28 cellular contexts compared by ENCODE assay signal in the genomic region with DNA sequence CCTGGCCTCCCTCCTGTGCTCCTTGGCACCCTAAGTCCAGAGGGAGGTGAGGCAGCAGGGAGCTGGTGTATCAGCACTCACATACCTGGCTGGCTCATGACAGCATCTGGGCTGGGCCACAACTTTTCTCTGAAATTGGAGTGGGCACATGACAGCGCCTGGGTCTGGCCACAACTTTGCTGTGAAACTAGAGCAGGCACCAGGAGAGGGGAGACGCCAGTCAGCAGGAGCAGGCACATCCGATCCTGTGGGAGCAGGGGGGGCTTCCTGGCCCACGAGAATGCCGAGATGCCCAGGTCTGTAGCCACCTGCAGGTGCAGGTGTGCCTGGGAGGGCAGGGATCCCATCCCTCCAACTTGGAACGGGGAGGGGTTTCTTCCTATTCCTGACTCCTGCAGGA.
"Had no signal": no experiment of that assay in that cellular context is flagged by ENCODE, and none has a peak within 500 bp of the region (broad histone marks: within the 10 kb centered on the region; RNA-seq: fewer than 3 reads in every experiment).

No MANE protein-coding gene starts in this region.

- H3K36me3 ChIP-seq: adrenal gland, ascending aorta, esophagus squamous epithelium, gastrocnemius medialis, pancreas, right atrium auricular region, spleen, thoracic aorta, vagina had no signal

- ATAC-seq: gastrocnemius medialis, left ventricle myocardium superior, pancreas, psoas muscle had no signal

- H3K27me3 ChIP-seq: adrenal gland, ascending aorta, esophagus squamous epithelium, gastrocnemius medialis, pancreas, right atrium auricular region, spleen, vagina had no signal

- H3K4me3 ChIP-seq: adrenal gland, ascending aorta, coronary artery, esophagus squamous epithelium, gastrocnemius medialis, pancreas, psoas muscle, right atrium auricular region, spleen, thoracic aorta, vagina had no signal

- H3K27ac ChIP-seq: adrenal gland, ascending aorta, coronary artery, esophagus squamous epithelium, gastrocnemius medialis, pancreas, psoas muscle, right atrium auricular region, spleen, thoracic aorta, vagina, VCaP had no signal

- H3K36me3 Mint-ChIP-seq: T-cell, type B pancreatic cell had no signal

- H3K9me3 ChIP-seq: adrenal gland, ascending aorta, esophagus squamous epithelium, gastrocnemius medialis, pancreas, psoas muscle, right atrium auricular region, thoracic aorta, vagina had no signal

- H3K27ac Mint-ChIP-seq: activated naive CD4-positive, alpha-beta T cell treated with anti-CD3 and anti-CD28 coated beads, Interleukin-2, amount 10 ng/mL, durations not matched to agents 7 days and 5 days; endodermal cell; nephron; T-cell; T-helper 2 cell treated with Interferon-gamma antibody and Interleukin-4, amounts not matched to agents 5 μg/mL and 100 μg/mL, for 36 hours; type B pancreatic cell had no signal

- H3K4me3 Mint-ChIP-seq: activated naive CD4-positive, alpha-beta T cell treated with anti-CD3 and anti-CD28 coated beads, Interleukin-2, amount 10 ng/mL, durations not matched to agents 7 days and 5 days; endodermal cell; nephron; T-helper 2 cell treated with Interferon-gamma antibody and Interleukin-4, amounts not matched to agents 5 μg/mL and 100 μg/mL, for 36 hours; type B pancreatic cell had no signal

- DNase-seq: activated CD4-positive, alpha-beta T cell treated with anti-CD3 and anti-CD28 coated beads, Interleukin-2, amount 50 U/mL, for 1 hour; activated CD4-positive, CD25-positive, alpha-beta regulatory T cell treated with anti-CD3 and anti-CD28 coated beads, Interleukin-2, amount 50 U/mL, for 72 hours; activated naive CD4-positive, alpha-beta T cell treated with anti-CD3 and anti-CD28 coated beads, Interleukin-2, amount 10 ng/mL, durations not matched to agents 7 days and 5 days; activated T-cell treated with anti-CD3 and anti-CD28 coated beads, Interleukin-2, amount 50 U/mL, for 1 hour; adrenal gland; endodermal cell; esophagus squamous epithelium; gastrocnemius medialis; head of caudate nucleus; hypothalamus; left ventricle myocardium superior; mammary epithelial cell; midbrain; psoas muscle; spleen; stimulated activated CD4-positive, alpha-beta T cell treated with anti-CD3 and anti-CD28 coated beads, Interleukin-4, amount 100 ng/mL, for 24 hours; stimulated activated naive CD4-positive, alpha-beta T cell treated with Interleukin-2 at 50 U/mL for 16 hours; T-cell had no signal

- H3K27me3 Mint-ChIP-seq: type B pancreatic cell had no signal

- H3K9me3 Mint-ChIP-seq: endodermal cell, nephron, T-cell, type B pancreatic cell had no signal

- H3K4me1 ChIP-seq: adrenal gland, ascending aorta, gastrocnemius medialis, psoas muscle, right atrium auricular region had no signal
